Comparison of ENCODE assay signal across 26 cellular contexts in genomic region chr20:33481431-33481941, GRCh38.
"Had no signal": no experiment of that assay in that cellular context is flagged by ENCODE, and none has a peak within 500 bp of the region (broad histone marks: within the 10 kb centered on the region; RNA-seq: fewer than 3 reads in every experiment).

No MANE protein-coding gene starts in this region.

- H3K9me3 ChIP-seq: esophagus muscularis mucosa, gastroesophageal sphincter, heart left ventricle had no signal

- H3K4me1 Mint-ChIP-seq: immature natural killer cell, memory B cell had no signal

- H3K27ac Mint-ChIP-seq: immature natural killer cell, memory B cell had no signal

- H3K27me3 Mint-ChIP-seq: memory B cell had no signal

- H3K4me2 ChIP-seq: hepatocyte had no signal

- FAIRE-seq: colon, endothelial cell of umbilical vein, frontal cortex, kidney had no signal

- H2AFZ ChIP-seq: hepatocyte had no signal

- H3K27ac ChIP-seq: coronary artery, dorsolateral prefrontal cortex, esophagus muscularis mucosa, foreskin keratinocyte, gastroesophageal sphincter, heart left ventricle, hepatocyte had no signal

- H3K9me3 Mint-ChIP-seq: immature natural killer cell, memory B cell had no signal

- DNase-seq: dermis blood vessel endothelial cell; effector CD4-positive, alpha-beta T cell; effector memory CD4-positive, alpha-beta T cell; foreskin keratinocyte; heart left ventricle; hypothalamus; immature natural killer cell; islet precursor cell; kidney glomerular epithelial cell; left colon; left ventricle myocardium superior; mammary epithelial cell; mesendoderm; midbrain had no signal

- H3K79me2 ChIP-seq: hepatocyte had no signal

- H3K36me3 Mint-ChIP-seq: immature natural killer cell, memory B cell had no signal

- H3K4me3 ChIP-seq: coronary artery, dorsolateral prefrontal cortex, esophagus muscularis mucosa, gastroesophageal sphincter, heart left ventricle, hepatocyte, lung had no signal

- H3K4me1 ChIP-seq: esophagus muscularis mucosa, foreskin keratinocyte, gastroesophageal sphincter, heart left ventricle had no signal

- ATAC-seq: foreskin keratinocyte, gastroesophageal sphincter, heart left ventricle, left colon, left lobe of liver, left ventricle myocardium superior had no signal

- H3K27me3 ChIP-seq: dorsolateral prefrontal cortex, esophagus muscularis mucosa, foreskin keratinocyte, gastroesophageal sphincter, heart left ventricle, hepatocyte had no signal

- H3K4me3 Mint-ChIP-seq: immature natural killer cell, memory B cell had no signal

- H3K36me3 ChIP-seq: esophagus muscularis mucosa, gastroesophageal sphincter, heart left ventricle had no signal
